7 cellular contexts compared by ENCODE assay signal in genomic region chr5:1488882-1489680, GRCh38. TPM values are rescaled to one million over a fixed set of nuclear protein-coding genes. Genes with fewer than 3 reads are reported as not detected.
A peak's percentile ranks its signal among the peaks of the same experiment; 100 is the strongest.
DNase-seq lines count a peak whose midpoint lies in the region; ATAC-seq and TF ChIP-seq lines count a peak whose summit lies in the region.

No MANE protein-coding gene starts in this region.

- TF ChIP-seq CTCF in colonic mucosa (IDR thresholded peaks at IDR 0.05), result no peak

- peak overlapping the region; percentile 87 for H3K4me3 Mint-ChIP-seq in stimulated activated memory B cell treated with anti-CD40 and anti-IgM and Interleukin-4, amounts not matched to agents 10 μg/mL and 1 μg/mL and 100 μg/mL, for 72 hours

- intact Hi-C loops in colonic mucosa (cut with DNase I), result no loop called here

- peaks cover 99% of the 10 kb centered on the region for H3K36me3 ChIP-seq in MG63
- H3K36me3 ChIP-seq in colonic mucosa, result no peaks in the 10 kb centered on the region

- H3K9me3 ChIP-seq in MG63 (no peaks in the 10 kb centered on the region), colonic mucosa (no peaks in the 10 kb centered on the region)

- peak overlapping the region; percentile 3 for H3K27ac ChIP-seq in colonic mucosa

- peak overlapping the region; percentile 97 for H3K27ac Mint-ChIP-seq in stimulated activated memory B cell treated with anti-CD40 and anti-IgM and Interleukin-4, amounts not matched to agents 10 μg/mL and 1 μg/mL and 100 μg/mL, for 72 hours

- H3K9ac ChIP-seq in colonic mucosa (ENCODE audit: low read depth in 2 of 2, low read length in 2 of 2), result no peak overlapping the region

- peaks cover 100% of the 10 kb centered on the region for H3K4me1 Mint-ChIP-seq in stimulated activated memory B cell treated with anti-CD40 and anti-IgM and Interleukin-4, amounts not matched to agents 10 μg/mL and 1 μg/mL and 100 μg/mL, for 72 hours

- no peaks in the 10 kb centered on the region for H3K4me1 ChIP-seq in colonic mucosa

- H3K27me3 Mint-ChIP-seq in stimulated activated memory B cell treated with anti-CD40 and anti-IgM and Interleukin-4, amounts not matched to agents 10 μg/mL and 1 μg/mL and 100 μg/mL, for 72 hours, result no peaks in the 10 kb centered on the region

- H3K27me3 ChIP-seq in MG63, result no peaks in the 10 kb centered on the region
- H3K27me3 ChIP-seq in colonic mucosa, result no peaks in the 10 kb centered on the region

- H3K36me3 Mint-ChIP-seq in stimulated activated memory B cell treated with anti-CD40 and anti-IgM and Interleukin-4, amounts not matched to agents 10 μg/mL and 1 μg/mL and 100 μg/mL, for 72 hours, result peaks cover 90% of the 10 kb centered on the region

- peak; percentile 53 for ATAC-seq in GM18502 (IDR thresholded peaks at IDR 0.05; ENCODE audit: poor library complexity, unreplicated experiment)
- ATAC-seq in GM21723 (IDR thresholded peaks at IDR 0.05; ENCODE audit: unreplicated experiment), result peak; percentile 53
- ATAC-seq in stimulated activated memory B cell treated with anti-CD40 and anti-IgM and Interleukin-4, amounts not matched to agents 10 μg/mL and 1 μg/mL and 100 μg/mL, for 72 hours, result peak; percentile 71
- no peak for ATAC-seq in HG02970 (IDR thresholded peaks at IDR 0.05; ENCODE audit: low FRiP score, unreplicated experiment)

- peak; percentile 77 for DNase-seq in MG63
- peak; percentile 33 for DNase-seq in colonic mucosa
- DNase-seq in NCI-H187 (lab: John Stamatoyannopoulos, UW), result no peak

- H3K4me3 ChIP-seq in MG63 (no peak overlapping the region), colonic mucosa (no peak overlapping the region)

- H3K9me3 Mint-ChIP-seq in stimulated activated memory B cell treated with anti-CD40 and anti-IgM and Interleukin-4, amounts not matched to agents 10 μg/mL and 1 μg/mL and 100 μg/mL, for 72 hours, result no peaks in the 10 kb centered on the region

RNA-seq across cellular contexts. Expression of gene LPCAT1, which starts 34.7 kb away (rescaled TPM):
- 130 and 166 TPM in 2 replicates for total RNA-seq in MG63 (2014; rRNA removed; shearing (Covaris generic); ENCODE audit: low replicate concordance)
- total RNA-seq in colonic mucosa, result 10 to 100 TPM; 17.1 to 27.3 TPM

RNA-seq across cellular contexts. Expression of gene SLC6A3, which starts 43.8 kb away (rescaled TPM):
- not detected in 2 replicates for total RNA-seq in MG63 (2014; rRNA removed; shearing (Covaris generic); ENCODE audit: low replicate concordance)
- total RNA-seq in colonic mucosa, result not detected

Comparison
In these comparisons a context has a peak if more than half of its experiments do, and no peak if none do; other contexts are left out.
1. DNase-seq: peak in MG63 (single experiment) and colonic mucosa (single experiment); none in NCI-H187 (0 of 2).